In genomic region chr1:51636765-51637522, GRCh38 we compare ENCODE assay signal across 12 cellular contexts. TPM values are rescaled to one million over a fixed set of nuclear protein-coding genes. Genes with fewer than 3 reads are reported as not detected.
DNase-seq lines count a peak whose midpoint lies in the region; ATAC-seq and TF ChIP-seq lines count a peak whose summit lies in the region.
"Had no signal": no experiment of that assay in that cellular context is flagged by ENCODE, and none has a peak within 500 bp of the region (broad histone marks: within the 10 kb centered on the region; RNA-seq: fewer than 3 reads in every experiment).

No MANE protein-coding gene starts in this region.

- no peak overlapping the region for H3K56ac ChIP-seq in mesendoderm (ENCODE audit: low read length)

- no peak for ATAC-seq in GM21619 (IDR thresholded peaks at IDR 0.05; ENCODE audit: unreplicated experiment)

- no peak overlapping the region for H4K5ac ChIP-seq in mesendoderm (ENCODE audit: low read length)

- no peaks in the 10 kb centered on the region for H3K9me3 ChIP-seq in MG63

- peak overlapping the region; percentile 9 for H2BK15ac ChIP-seq in mesendoderm (replicated peaks; ENCODE audit: low read depth)

- no peak overlapping the region for H3K23ac ChIP-seq in mesendoderm (ENCODE audit: low read length)

- no CpG with 5 or more reads among the region's 6 CpGs for WGBS in mesendoderm (ENCODE audit: extremely low coverage, insufficient coverage, low lambda C conversion rate)

- H3K4me2 ChIP-seq in mesendoderm (ENCODE audit: low read length): no peak overlapping the region

- no peak overlapping the region for H2AK5ac ChIP-seq in mesendoderm (ENCODE audit: low read length)

- DNase-seq in AG09319 (ENCODE audit: extremely low read depth, low read depth) (peak; percentile 42), MG63 (peak; percentile 90), dermis blood vessel endothelial cell (peak; percentile 61), mesendoderm (no peak), DMS53 treated with DMSO at 0.1 percent for 48 hours (lab: John Stamatoyannopoulos, UW; ENCODE audit: unreplicated experiment) (no peak), NCI-H82 treated with DMSO at 0.1 percent for 48 hours (lab: John Stamatoyannopoulos, UW; ENCODE audit: unreplicated experiment) (no peak)
- no peak for DNase-seq in activated T-helper 1 cell treated with anti-CD3 and anti-CD28 coated beads, Interleukin-12 subunit alpha, Interleukin-12 subunit beta, Interleukin-2, Interleukin-4 antibody, amounts not matched to agents 30 ng/mL and 10 ng/mL and 1 ng/mL, durations not matched to agents 14 hours and 24 hours and 36 hours (ENCODE audit: low spot score)
- DNase-seq: activated gamma-delta T cell, DND-41, NCI-H2029 treated with DMSO at 0.1 percent for 48 hours had no signal

- H3K4ac ChIP-seq in mesendoderm (ENCODE audit: low read depth, low read length): no peak overlapping the region

- no peak for TF ChIP-seq CTCF in AG09319 (IDR thresholded peaks at IDR 0.05; ENCODE audit: low read depth, low read length)

- no peak overlapping the region for H2BK5ac ChIP-seq in mesendoderm (ENCODE audit: low read length)

- no peak overlapping the region for H4K8ac ChIP-seq in mesendoderm (ENCODE audit: low read depth, low read length)

- no peaks in the 10 kb centered on the region for H3K79me1 ChIP-seq in mesendoderm (ENCODE audit: low read length)

- H3K4me3 ChIP-seq in MG63: no peak overlapping the region
- H3K4me3 ChIP-seq in mesendoderm (ENCODE audit: low read length): no peak overlapping the region

- no peaks in the 10 kb centered on the region for H3K9me3 Mint-ChIP-seq in activated T-helper 1 cell treated with anti-CD3 and anti-CD28 coated beads, Interleukin-12 subunit alpha, Interleukin-12 subunit beta, Interleukin-2, Interleukin-4 antibody, amounts not matched to agents 30 ng/mL and 10 ng/mL and 1 ng/mL, durations not matched to agents 14 hours and 24 hours and 36 hours

- H3K4me1 ChIP-seq in mesendoderm (ENCODE audit: control insufficient read depth, low read depth, low read length): peaks cover 4% of the 10 kb centered on the region

- H3K27ac Mint-ChIP-seq in activated T-helper 1 cell treated with anti-CD3 and anti-CD28 coated beads, Interleukin-12 subunit alpha, Interleukin-12 subunit beta, Interleukin-2, Interleukin-4 antibody, amounts not matched to agents 30 ng/mL and 10 ng/mL and 1 ng/mL, durations not matched to agents 14 hours and 24 hours and 36 hours: no peak overlapping the region

- H3K27me3 Mint-ChIP-seq in activated T-helper 1 cell treated with anti-CD3 and anti-CD28 coated beads, Interleukin-12 subunit alpha, Interleukin-12 subunit beta, Interleukin-2, Interleukin-4 antibody, amounts not matched to agents 30 ng/mL and 10 ng/mL and 1 ng/mL, durations not matched to agents 14 hours and 24 hours and 36 hours (ENCODE audit: insufficient read depth): no peaks in the 10 kb centered on the region

- H3K18ac ChIP-seq in mesendoderm (ENCODE audit: low read length): no peak overlapping the region

- peaks cover 4% of the 10 kb centered on the region for H3K4me1 Mint-ChIP-seq in activated T-helper 1 cell treated with anti-CD3 and anti-CD28 coated beads, Interleukin-12 subunit alpha, Interleukin-12 subunit beta, Interleukin-2, Interleukin-4 antibody, amounts not matched to agents 30 ng/mL and 10 ng/mL and 1 ng/mL, durations not matched to agents 14 hours and 24 hours and 36 hours (ENCODE audit: low read depth)

- no peaks in the 10 kb centered on the region for H3K79me2 ChIP-seq in mesendoderm (ENCODE audit: control insufficient read depth, insufficient read depth, low read length)

- no peaks in the 10 kb centered on the region for H3K36me3 Mint-ChIP-seq in activated T-helper 1 cell treated with anti-CD3 and anti-CD28 coated beads, Interleukin-12 subunit alpha, Interleukin-12 subunit beta, Interleukin-2, Interleukin-4 antibody, amounts not matched to agents 30 ng/mL and 10 ng/mL and 1 ng/mL, durations not matched to agents 14 hours and 24 hours and 36 hours (ENCODE audit: low read depth)

- H2BK120ac ChIP-seq in mesendoderm (ENCODE audit: low read depth, low read length): no peak overlapping the region

- no peaks in the 10 kb centered on the region for H3K27me3 ChIP-seq in MG63
- no peaks in the 10 kb centered on the region for H3K27me3 ChIP-seq in mesendoderm (ENCODE audit: insufficient read depth, low read length, poor library complexity)

- H3K4me3 Mint-ChIP-seq in activated T-helper 1 cell treated with anti-CD3 and anti-CD28 coated beads, Interleukin-12 subunit alpha, Interleukin-12 subunit beta, Interleukin-2, Interleukin-4 antibody, amounts not matched to agents 30 ng/mL and 10 ng/mL and 1 ng/mL, durations not matched to agents 14 hours and 24 hours and 36 hours: no peak overlapping the region

- intact Hi-C loops in activated T-helper 1 cell treated with anti-CD3 and anti-CD28 coated beads, Interleukin-12 subunit alpha, Interleukin-12 subunit beta, Interleukin-2, Interleukin-4 antibody, amounts not matched to agents 30 ng/mL and 10 ng/mL and 1 ng/mL, durations not matched to agents 14 hours and 24 hours and 36 hours (cut with micrococcal nuclease): no loop called here

- H3K9ac ChIP-seq in mesendoderm (ENCODE audit: low read length): no peak overlapping the region
- H3K9ac ChIP-seq: parathyroid adenoma had no signal

- no peak overlapping the region for H3K27ac ChIP-seq in mesendoderm (ENCODE audit: low read depth, low read length)
- H3K27ac ChIP-seq: parathyroid adenoma had no signal

- H3K36me3 ChIP-seq in MG63 (no peaks in the 10 kb centered on the region; the same call in 1 of the 2 replicates), mesendoderm (ENCODE audit: control insufficient read depth, insufficient read depth, low read length) (no peaks in the 10 kb centered on the region)

RNA-seq across cellular contexts. Expression of gene OSBPL9, which starts 20.1 kb away (rescaled TPM):
- 31.7 and 45.5 TPM in 2 replicates for total RNA-seq in MG63 (2014; rRNA removed; shearing (Covaris generic); ENCODE audit: low replicate concordance)
- total RNA-seq in dermis blood vessel endothelial cell: 96.1 and 120 TPM in 2 replicates
- polyA plus RNA-seq in mesendoderm (2013, experiment 1 of 2): 45.4 TPM
- polyA plus RNA-seq in mesendoderm (2013, experiment 2 of 2): 46.3 TPM
- total RNA-seq in activated T-helper 1 cell treated with anti-CD3 and anti-CD28 coated beads, Interleukin-12 subunit alpha, Interleukin-12 subunit beta, Interleukin-2, Interleukin-4 antibody, amounts not matched to agents 30 ng/mL and 10 ng/mL and 1 ng/mL, durations not matched to agents 14 hours and 24 hours and 36 hours: 48.1 and 48.8 TPM in 2 replicates

Comparison
In these comparisons a context has a peak if more than half of its experiments do, and no peak if none do; other contexts are left out.
1. DNase-seq: peak in AG09319 (single experiment), MG63 (single experiment) and dermis blood vessel endothelial cell (single experiment); none in mesendoderm (single experiment), activated T-helper 1 cell treated with anti-CD3 and anti-CD28 coated beads, Interleukin-12 subunit alpha, Interleukin-12 subunit beta, Interleukin-2, Interleukin-4 antibody, amounts not matched to agents 30 ng/mL and 10 ng/mL and 1 ng/mL, durations not matched to agents 14 hours and 24 hours and 36 hours (single experiment), DMS53 treated with DMSO at 0.1 percent for 48 hours (single experiment) and NCI-H82 treated with DMSO at 0.1 percent for 48 hours (single experiment).